30 cellular contexts compared by ENCODE assay signal in the genomic region with DNA sequence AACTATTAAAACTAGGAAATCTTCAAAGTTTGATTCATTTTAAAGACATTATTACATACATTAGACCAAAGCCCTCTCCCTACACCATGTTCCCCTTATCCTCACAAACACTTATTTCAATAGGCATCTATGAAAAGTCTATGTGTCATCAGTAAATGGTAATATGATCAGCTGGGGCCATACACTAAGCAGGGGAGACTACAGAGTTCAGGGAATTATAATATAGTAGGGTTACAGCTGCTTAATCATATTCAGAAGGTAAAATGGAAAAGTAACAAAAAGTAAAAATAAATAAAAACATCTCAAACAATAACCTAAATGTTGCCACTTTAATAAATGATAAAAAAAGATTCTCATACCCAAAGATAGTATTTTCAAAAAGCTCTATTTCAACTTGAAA. TPM values are rescaled to one million over a fixed set of nuclear protein-coding genes. Genes with fewer than 3 reads are reported as not detected.
DNase-seq lines count a peak whose midpoint lies in the region; ATAC-seq, FAIRE-seq and TF ChIP-seq lines count a peak whose summit lies in the region.
"Had no signal": no experiment of that assay in that cellular context is flagged by ENCODE, and none has a peak within 500 bp of the region (broad histone marks: within the 10 kb centered on the region; RNA-seq: fewer than 3 reads in every experiment).

No MANE protein-coding gene starts in this region.

- TF ChIP-seq EP300 in HepG2 (IDR thresholded peaks at IDR 0.05; ENCODE audit: low read depth in 2 of 2, low read length in 2 of 2) (no peak), HepG2 (CRISPR knock-in tag; IDR thresholded peaks at IDR 0.05; ENCODE audit: borderline replicate concordance) (no peak)

- H3K4me3 Mint-ChIP-seq in stimulated activated naive B cell treated with anti-CD40 and anti-IgM and Interleukin-4, amounts not matched to agents 10 μg/mL and 1 μg/mL and 100 μg/mL, for 72 hours = no peak overlapping the region
- H3K4me3 Mint-ChIP-seq in natural killer cell treated with Interleukin-12 subunit alpha and Interleukin-12 subunit beta and Interleukin-15 and Interleukin-18, amount 100 ng/mL, for 72 hours = no peak overlapping the region
- H3K4me3 Mint-ChIP-seq in activated T-cell treated with anti-CD3 and anti-CD28 coated beads, Interleukin-2, amount 50 U/mL, for 4 hours = no peak overlapping the region
- H3K4me3 Mint-ChIP-seq: activated CD4-positive, alpha-beta memory T cell treated with anti-CD3 and anti-CD28 coated beads for 36 hours; activated T-helper 17 cell treated with anti-CD3 and anti-CD28 coated beads, Interleukin-2, amount 50 U/mL, for 72 hours; CD4-positive, alpha-beta T cell; T-helper 17 cell had no signal

- peaks cover 0 to 1% of the 10 kb centered on the region in 2 donors for H3K9me3 Mint-ChIP-seq in stimulated activated naive B cell treated with anti-CD40 and anti-IgM and Interleukin-4, amounts not matched to agents 10 μg/mL and 1 μg/mL and 100 μg/mL, for 72 hours
- no peaks in the 10 kb centered on the region for H3K9me3 Mint-ChIP-seq in natural killer cell treated with Interleukin-12 subunit alpha and Interleukin-12 subunit beta and Interleukin-15 and Interleukin-18, amount 100 ng/mL, for 72 hours
- H3K9me3 Mint-ChIP-seq in activated T-cell treated with anti-CD3 and anti-CD28 coated beads, Interleukin-2, amount 50 U/mL, for 4 hours = no peaks in the 10 kb centered on the region
- H3K9me3 Mint-ChIP-seq: activated CD4-positive, alpha-beta memory T cell treated with anti-CD3 and anti-CD28 coated beads for 36 hours; activated T-helper 17 cell treated with anti-CD3 and anti-CD28 coated beads, Interleukin-2, amount 50 U/mL, for 72 hours; CD4-positive, alpha-beta T cell; naive thymus-derived CD8-positive, alpha-beta T cell had no signal

- no peak for FAIRE-seq in HepG2 (lab: Jason Lieb, UNC)
- FAIRE-seq: GM19239, RCC 7860 had no signal

- ATAC-seq in HepG2 = peak; percentile 29; the same call in 1 of the 3 replicates
- no peak for ATAC-seq in right lobe of liver
- no peak for ATAC-seq in stimulated activated naive B cell treated with anti-CD40 and anti-IgM and Interleukin-4, amounts not matched to agents 10 μg/mL and 1 μg/mL and 100 μg/mL, for 72 hours (replicated peaks)
- no peak for ATAC-seq in natural killer cell treated with Interleukin-12 subunit alpha and Interleukin-12 subunit beta and Interleukin-15 and Interleukin-18, amount 100 ng/mL, for 72 hours
- ATAC-seq in activated T-cell treated with anti-CD3 and anti-CD28 coated beads, Interleukin-2, amount 50 U/mL, for 4 hours = no peak
- ATAC-seq: activated T-helper 17 cell treated with anti-CD3 and anti-CD28 coated beads, Interleukin-2, amount 50 U/mL, for 72 hours; naive thymus-derived CD8-positive, alpha-beta T cell; T-helper 17 cell had no signal

- POLR2A ChIA-PET in HepG2 (lab: Yijun Ruan, JAX) (interaction anchor here (0.6 to 1.5 kb wide), 4 partner anchors 21 to 302 kb away, joined by 3 to 4 read pairs (median 4); partner anchors contain the start of gene PAWR), PC-9 (lab: Charles Lee; ENCODE audit: unreplicated experiment) (no interaction called here)

- H3K27ac ChIP-seq in HepG2 (ENCODE audit: extremely low read length, insufficient read depth, low read length) (peak overlapping the region; percentile 23), right lobe of liver (no peak overlapping the region), PC-9 (0 out of 2 replicates have a peak overlapping the region, but pooled peaks have one; percentile 10)
- H3K27ac ChIP-seq: esophagus squamous epithelium, skin epidermis, stomach, thyroid gland had no signal

- no peaks in the 10 kb centered on the region for H3K27me3 ChIP-seq in HepG2 (ENCODE audit: control insufficient read depth in 1 of 2, insufficient read depth in 2 of 2, low read length in 2 of 2)
- no peaks in the 10 kb centered on the region for H3K27me3 ChIP-seq in right lobe of liver
- H3K27me3 ChIP-seq in PC-9 (ENCODE audit: insufficient read depth, low read depth) = no peaks in the 10 kb centered on the region
- H3K27me3 ChIP-seq: esophagus squamous epithelium, stomach, thyroid gland had no signal

- H3K4me2 ChIP-seq in HepG2 (ENCODE audit: low read depth, low read length) (no peak overlapping the region), PC-9 (no peak overlapping the region)
- H3K4me2 ChIP-seq: SK-N-SH had no signal

- H3K36me3 ChIP-seq in HepG2 (replicated peaks in 1 of 2; ENCODE audit: control insufficient read depth in 1 of 2, insufficient read depth in 2 of 2, low read length in 2 of 2) = peaks cover 3 to 8% of the 10 kb centered on the region in 2 experiments; a peak in 3 of 5 replicates
- H3K36me3 ChIP-seq in right lobe of liver = no peaks in the 10 kb centered on the region
- H3K36me3 ChIP-seq in PC-9 (ENCODE audit: low read depth) = peaks cover 21% of the 10 kb centered on the region
- H3K36me3 ChIP-seq: esophagus squamous epithelium, stomach, thyroid gland had no signal

- intact Hi-C loops in HepG2 (cut with micrococcal nuclease; ENCODE audit: unreplicated experiment) = loop anchor here (2.0 kb wide), 1 partner anchor 23 kb away; no protein-coding TSS in a partner anchor
- intact Hi-C loops in right lobe of liver (cut with DNase I) = no loop called here
- intact Hi-C loops in PC-9 (cut with micrococcal nuclease; ENCODE audit: unreplicated experiment) = no loop called here

- H3K4me1 ChIP-seq in HepG2 (ENCODE audit: insufficient read depth, low read length) (peaks cover 32% of the 10 kb centered on the region), right lobe of liver (peaks cover 0 to 6% (median 0%) of the 10 kb centered on the region in 4 donors), PC-9 (replicated peaks; ENCODE audit: insufficient read depth) (no peaks in the 10 kb centered on the region)

- no peaks in the 10 kb centered on the region for H3K9me2 ChIP-seq in PC-9 (ENCODE audit: insufficient read depth)
- H3K9me2 ChIP-seq: SK-N-SH had no signal

- H3F3A ChIP-seq in PC-9 (ENCODE audit: insufficient read depth, low read depth) = peaks cover 12% of the 10 kb centered on the region

- H3K27me3 Mint-ChIP-seq in stimulated activated naive B cell treated with anti-CD40 and anti-IgM and Interleukin-4, amounts not matched to agents 10 μg/mL and 1 μg/mL and 100 μg/mL, for 72 hours = no peaks in the 10 kb centered on the region
- no peaks in the 10 kb centered on the region for H3K27me3 Mint-ChIP-seq in natural killer cell treated with Interleukin-12 subunit alpha and Interleukin-12 subunit beta and Interleukin-15 and Interleukin-18, amount 100 ng/mL, for 72 hours
- H3K27me3 Mint-ChIP-seq in activated T-cell treated with anti-CD3 and anti-CD28 coated beads, Interleukin-2, amount 50 U/mL, for 4 hours (ENCODE audit: low read depth) = peaks cover 7% of the 10 kb centered on the region
- H3K27me3 Mint-ChIP-seq: activated CD4-positive, alpha-beta memory T cell treated with anti-CD3 and anti-CD28 coated beads for 36 hours; activated T-helper 17 cell treated with anti-CD3 and anti-CD28 coated beads, Interleukin-2, amount 50 U/mL, for 72 hours; CD4-positive, alpha-beta T cell; naive thymus-derived CD8-positive, alpha-beta T cell had no signal

- TF ChIP-seq CTCF in HepG2 (CRISPR knock-in tag; IDR thresholded peaks at IDR 0.05) (no peak), right lobe of liver (IDR thresholded peaks at IDR 0.05) (no peak), PC-9 (conservative IDR thresholded peaks at IDR 0.05) (no peak), epithelial cell of esophagus (IDR thresholded peaks at IDR 0.05; ENCODE audit: insufficient read depth, low read depth, low read length, missing control alignments) (no peak)

- no peak for TF ChIP-seq RAD21 in HepG2 (CRISPR knock-in tag; IDR thresholded peaks at IDR 0.05)

- H3K36me3 Mint-ChIP-seq in stimulated activated naive B cell treated with anti-CD40 and anti-IgM and Interleukin-4, amounts not matched to agents 10 μg/mL and 1 μg/mL and 100 μg/mL, for 72 hours = peaks cover 4 to 28% of the 10 kb centered on the region in 2 donors
- H3K36me3 Mint-ChIP-seq in natural killer cell treated with Interleukin-12 subunit alpha and Interleukin-12 subunit beta and Interleukin-15 and Interleukin-18, amount 100 ng/mL, for 72 hours = no peaks in the 10 kb centered on the region
- H3K36me3 Mint-ChIP-seq in activated T-cell treated with anti-CD3 and anti-CD28 coated beads, Interleukin-2, amount 50 U/mL, for 4 hours (ENCODE audit: insufficient read depth) = no peaks in the 10 kb centered on the region
- H3K36me3 Mint-ChIP-seq: activated CD4-positive, alpha-beta memory T cell treated with anti-CD3 and anti-CD28 coated beads for 36 hours; naive thymus-derived CD8-positive, alpha-beta T cell had no signal

- BruUV-seq in HepG2 (replicated peaks; lab: Mats Ljungman, UMichigan) (no TSS peak), PC-9 (replicated peaks; lab: Mats Ljungman, UMichigan) (no TSS peak)

- H3K4me3 ChIP-seq in HepG2 (replicated peaks in 1 of 3; ENCODE audit: insufficient read depth in 1 of 3, low read depth in 2 of 3, low read length in 3 of 3) = no peak overlapping the region
- H3K4me3 ChIP-seq in right lobe of liver = no peak overlapping the region
- H3K4me3 ChIP-seq in PC-9 = no peak overlapping the region
- no peak overlapping the region for H3K4me3 ChIP-seq in epithelial cell of esophagus (ENCODE audit: low read length)
- H3K4me3 ChIP-seq: esophagus squamous epithelium, skin epidermis, stomach, thyroid gland had no signal

- TF ChIP-seq POLR2A in HepG2 (IDR thresholded peaks at IDR 0.05; ENCODE audit: insufficient read depth in 1 of 2, low read depth in 2 of 2, low read length in 2 of 2) (no peak), right lobe of liver (IDR thresholded peaks at IDR 0.05) (no peak)

- H3K9me3 ChIP-seq in HepG2 (ENCODE audit: low read length) (no peaks in the 10 kb centered on the region), right lobe of liver (no peaks in the 10 kb centered on the region), PC-9 (ENCODE audit: insufficient read depth, low read depth) (no peaks in the 10 kb centered on the region)
- H3K9me3 ChIP-seq: esophagus squamous epithelium, SK-N-SH, stomach, thyroid gland had no signal

- H3K27ac Mint-ChIP-seq in stimulated activated naive B cell treated with anti-CD40 and anti-IgM and Interleukin-4, amounts not matched to agents 10 μg/mL and 1 μg/mL and 100 μg/mL, for 72 hours = no peak overlapping the region
- no peak overlapping the region for H3K27ac Mint-ChIP-seq in natural killer cell treated with Interleukin-12 subunit alpha and Interleukin-12 subunit beta and Interleukin-15 and Interleukin-18, amount 100 ng/mL, for 72 hours
- H3K27ac Mint-ChIP-seq: activated CD4-positive, alpha-beta memory T cell treated with anti-CD3 and anti-CD28 coated beads for 36 hours; activated T-helper 17 cell treated with anti-CD3 and anti-CD28 coated beads, Interleukin-2, amount 50 U/mL, for 72 hours; CD4-positive, alpha-beta T cell; naive thymus-derived CD8-positive, alpha-beta T cell; T-helper 17 cell had no signal

- H3K79me2 ChIP-seq in HepG2 (ENCODE audit: insufficient read depth, low read length) (peaks cover 88% of the 10 kb centered on the region), PC-9 (ENCODE audit: low read depth) (peaks cover 100% of the 10 kb centered on the region)

- H4K20me1 ChIP-seq in HepG2 (ENCODE audit: insufficient read depth, low read length) = peaks cover 49% of the 10 kb centered on the region
- peaks cover 12% of the 10 kb centered on the region; the same call in 1 of the 2 replicates for H4K20me1 ChIP-seq in PC-9 (ENCODE audit: insufficient read depth)

- no peak overlapping the region for H2AFZ ChIP-seq in HepG2 (ENCODE audit: low read length)
- no peak overlapping the region for H2AFZ ChIP-seq in PC-9

- H3K4me1 Mint-ChIP-seq in stimulated activated naive B cell treated with anti-CD40 and anti-IgM and Interleukin-4, amounts not matched to agents 10 μg/mL and 1 μg/mL and 100 μg/mL, for 72 hours = peaks cover 15 to 30% of the 10 kb centered on the region in 2 donors
- H3K4me1 Mint-ChIP-seq in natural killer cell treated with Interleukin-12 subunit alpha and Interleukin-12 subunit beta and Interleukin-15 and Interleukin-18, amount 100 ng/mL, for 72 hours (ENCODE audit: low read depth in 2 of 2) = no peaks in the 10 kb centered on the region
- no peaks in the 10 kb centered on the region for H3K4me1 Mint-ChIP-seq in activated T-cell treated with anti-CD3 and anti-CD28 coated beads, Interleukin-2, amount 50 U/mL, for 4 hours (ENCODE audit: low read depth)
- H3K4me1 Mint-ChIP-seq: activated T-helper 17 cell treated with anti-CD3 and anti-CD28 coated beads, Interleukin-2, amount 50 U/mL, for 72 hours; T-helper 17 cell had no signal

- in situ Hi-C loops in HepG2 (cut with HindIII; ENCODE audit: extremely low pct_ligation_motif_present, low pct_unique_long_range_greater_than_20kb) = no loop called here

- DNase-seq in HepG2 (ENCODE audit: low spot score) = no peak
- DNase-seq in right lobe of liver = no peak
- DNase-seq in PC-9 = no peak
- DNase-seq in epithelial cell of esophagus (ENCODE audit: low read depth) = peak; percentile 36
- DNase-seq in stimulated activated naive B cell treated with anti-CD40 and anti-IgM and Interleukin-4, amounts not matched to agents 10 μg/mL and 1 μg/mL and 100 μg/mL, for 72 hours = no peak
- DNase-seq in natural killer cell treated with Interleukin-12 subunit alpha and Interleukin-12 subunit beta and Interleukin-15 and Interleukin-18, amount 100 ng/mL, for 72 hours (ENCODE audit: low spot score) = no peak
- no peak for DNase-seq in SK-N-DZ (ENCODE audit: low spot score)
- no peak for DNase-seq in activated T-cell treated with anti-CD3 and anti-CD28 coated beads, Interleukin-2, amount 50 U/mL, for 4 hours
- DNase-seq: activated CD4-positive, alpha-beta memory T cell treated with anti-CD3 and anti-CD28 coated beads for 36 hours; activated CD4-positive, CD25-positive, alpha-beta regulatory T cell treated with anti-CD3 and anti-CD28 coated beads, Interleukin-2, amount 50 U/mL, for 72 hours; activated CD8-positive, alpha-beta memory T cell treated with anti-CD3 and anti-CD28 coated beads, Interleukin-2, amount 50 U/mL, for 48 hours; activated naive CD4-positive, alpha-beta T cell treated with anti-CD3 and anti-CD28 coated beads, Interleukin-2, amount 50 U/mL, for 16 hours; CD4-positive, alpha-beta T cell; esophagus squamous epithelium; islet precursor cell; Karpas-422; midbrain; naive thymus-derived CD8-positive, alpha-beta T cell; NCI-H1436 treated with DMSO at 0.1 percent for 48 hours; NCI-H2171 treated with DMSO at 0.1 percent for 48 hours; NCI-H526; SK-N-SH; stimulated activated CD8-positive, alpha-beta memory T cell treated with anti-CD3 and anti-CD28 coated beads, Interleukin-4, amount 100 ng/mL, for 48 hours; stomach; T-helper 17 cell; thyroid gland had no signal

- no peak overlapping the region for H3K9ac ChIP-seq in HepG2 (ENCODE audit: insufficient read depth, low read depth, low read length)
- H3K9ac ChIP-seq: SK-N-SH had no signal

- CTCF ChIA-PET in HepG2 (lab: Yijun Ruan, JAX; ENCODE audit: low intra/inter-chr PET ratio, low total read pairs) = no interaction called here
- CTCF ChIA-PET in PC-9 (lab: Charles Lee) = no interaction called here

RNA-seq across cellular contexts. Expression of gene PAWR, which starts 29.1 kb away (rescaled TPM):
- total RNA-seq in HepG2 (2016; rRNA removed; fragmentation: Illumina TruSeq; extraction: Trizol) = 36.1 and 37.4 TPM in 2 replicates
- total RNA-seq in HepG2 (2016; cell fraction: cytosol; rRNA removed; fragmentation: Illumina TruSeq; extraction: Trizol; ENCODE audit: low read depth) = 11.2 and 13.0 TPM in 2 replicates
- total RNA-seq in HepG2 (2016; cell fraction: insoluble cytoplasmic fraction; rRNA removed; fragmentation: Illumina TruSeq; extraction: Trizol) = 37.3 and 40.1 TPM in 2 replicates
- 14.1 and 16.8 TPM in 2 replicates for total RNA-seq in HepG2 (2016; cell fraction: membrane; rRNA removed; fragmentation: Illumina TruSeq; extraction: Trizol)
- total RNA-seq in HepG2 (2016; cell fraction: nucleus; rRNA removed; fragmentation: Illumina TruSeq; extraction: Trizol) = 46.8 and 49.1 TPM in 2 replicates
- polyA plus RNA-seq in HepG2 (2011; rRNA removed) = 23.1 and 29.1 TPM in 2 replicates
- 7.1 and 8.4 TPM in 2 replicates for polyA plus RNA-seq in HepG2 (2011; cell fraction: cytosol; rRNA removed)
- polyA plus RNA-seq in HepG2 (2011; cell fraction: nucleus; rRNA removed) = 36.4 and 41.9 TPM in 2 replicates
- 58.2 and 68.4 TPM in 2 replicates for polyA plus RNA-seq in HepG2 (2012)
- polyA plus RNA-seq in HepG2 (2016; cell fraction: cytosol; fragmentation: Illumina TruSeq; extraction: Trizol; ENCODE audit: low read depth) = 6.8 and 7.8 TPM in 2 replicates
- polyA plus RNA-seq in HepG2 (2016; cell fraction: insoluble cytoplasmic fraction; fragmentation: Illumina TruSeq; extraction: Trizol; ENCODE audit: low read depth) = 33.4 and 33.7 TPM in 2 replicates
- 11.0 and 13.3 TPM in 2 replicates for polyA plus RNA-seq in HepG2 (2016; cell fraction: membrane; fragmentation: Illumina TruSeq; extraction: Trizol; ENCODE audit: low read depth)
- polyA plus RNA-seq in HepG2 (2016; cell fraction: nucleus; fragmentation: Illumina TruSeq; extraction: Trizol; ENCODE audit: insufficient read depth, low read depth) = 75.9 and 78.0 TPM in 2 replicates
- polyA minus RNA-seq in HepG2 (2011; rRNA and poly(A)+ RNA removed; ENCODE audit: low replicate concordance) = 13.7 and 19.1 TPM in 2 replicates
- polyA minus RNA-seq in HepG2 (2011; cell fraction: cytosol; rRNA and poly(A)+ RNA removed) = 17.4 and 18.3 TPM in 2 replicates
- 162 and 198 TPM in 2 replicates for polyA minus RNA-seq in HepG2 (2011; cell fraction: nucleus; rRNA and poly(A)+ RNA removed)
- 10 to 100 TPM; 25.0 to 62.3 (median 28.9) TPM for total RNA-seq in right lobe of liver
- 204 and 361 TPM in 2 replicates for total RNA-seq in PC-9 (2021)
- total RNA-seq in natural killer cell treated with Interleukin-12 subunit alpha and Interleukin-12 subunit beta and Interleukin-15 and Interleukin-18, amount 100 ng/mL, for 72 hours = 10 to 100 TPM in 1 of 2 donors, 1 to 10 TPM in 1; 3.5 to 10.2 TPM
- polyA plus RNA-seq in SK-N-DZ (2014; cell fraction: cytosol; rRNA removed) = 24.7 and 31.2 TPM in 2 replicates
- 46.8 and 48.7 TPM in 2 replicates for polyA plus RNA-seq in SK-N-DZ (2014; cell fraction: nucleus; rRNA removed)
- 1 to 10 TPM; 1.5 to 7.3 (median 7.3) TPM for total RNA-seq in activated T-cell treated with anti-CD3 and anti-CD28 coated beads, Interleukin-2, amount 50 U/mL, for 4 hours

Comparison
In these comparisons a context has a peak if more than half of its experiments do, and no peak if none do; other contexts are left out.
1. H3K27ac ChIP-seq: peak in HepG2 (single experiment) and PC-9 (single experiment); none in right lobe of liver (0 of 3).